In genomic region chr14:24426150-24426911, GRCh38 we compare ENCODE assay signal across 1 cellular context.
TF ChIP-seq lines count a peak whose summit lies in the region.

No MANE protein-coding gene starts in this region.

TF ChIP-seq in GM23338, 12 proteins besides CTCF, POLR2A, EP300 and RAD21:
- no peak for TF ChIP-seq STAT1 (IDR thresholded peaks at IDR 0.05; ENCODE audit: unreplicated experiment)
- no peak for TF ChIP-seq REST (IDR thresholded peaks at IDR 0.05; ENCODE audit: unreplicated experiment)
- TF ChIP-seq NANOG (IDR thresholded peaks at IDR 0.05; ENCODE audit: borderline replicate concordance): no peak
- no peak for TF ChIP-seq POLR2AphosphoS5 (IDR thresholded peaks at IDR 0.05; ENCODE audit: low read depth)
- TF ChIP-seq ZNF462 (CRISPR knock-in tag; IDR thresholded peaks at IDR 0.05): no peak
- no peak for TF ChIP-seq EZH2phosphoT487 (IDR thresholded peaks at IDR 0.05; ENCODE audit: unreplicated experiment)
- TF ChIP-seq EZH2 (IDR thresholded peaks at IDR 0.05; ENCODE audit: low read depth, unreplicated experiment): no peak
- no peak for TF ChIP-seq CREB1 (CRISPR knock-in tag; IDR thresholded peaks at IDR 0.05; ENCODE audit: low read depth)
- TF ChIP-seq JUNB (IDR thresholded peaks at IDR 0.05; ENCODE audit: unreplicated experiment): no peak
- TF ChIP-seq ETS1 (IDR thresholded peaks at IDR 0.05): no peak
- no peak for TF ChIP-seq ZNF331 (CRISPR knock-in tag; IDR thresholded peaks at IDR 0.05; ENCODE audit: low read depth)
- no peak for TF ChIP-seq ZNF114 (CRISPR knock-in tag; IDR thresholded peaks at IDR 0.05)
